Comparison of ENCODE assay signal across 20 cellular contexts in genomic region chr7:114255404-114255841, GRCh38.
"Had no signal": no experiment of that assay in that cellular context is flagged by ENCODE, and none has a peak within 500 bp of the region (broad histone marks: within the 10 kb centered on the region; RNA-seq: fewer than 3 reads in every experiment).

No MANE protein-coding gene starts in this region.

- H3K4me3 ChIP-seq: coronary artery, gastroesophageal sphincter, heart left ventricle, thyroid gland had no signal

- H3K4me3 Mint-ChIP-seq: activated CD4-positive, alpha-beta T cell treated with anti-CD3 and anti-CD28 coated beads, Interleukin-2, amount 10 ng/mL, durations not matched to agents 7 days and 5 days; activated CD8-positive, alpha-beta T cell treated with anti-CD3 and anti-CD28 coated beads, Interleukin-2, amount 10 ng/mL, durations not matched to agents 7 days and 5 days; activated T-cell treated with anti-CD3 and anti-CD28 coated beads, Interleukin-2, amount 50 U/mL, for 24 hours; mesothelial cell of epicardium; nephron progenitor cell had no signal

- ATAC-seq: activated CD4-positive, CD25-positive, alpha-beta regulatory T cell treated with anti-CD3 and anti-CD28 coated beads, Interleukin-2, amount 50 U/mL, for 24 hours; activated CD8-positive, alpha-beta T cell treated with anti-CD3 and anti-CD28 coated beads, Interleukin-2, amount 10 ng/mL, durations not matched to agents 7 days and 5 days; esophagus mucosa; gastroesophageal sphincter; heart left ventricle had no signal

- H3K9me3 Mint-ChIP-seq: activated T-helper 2 cell treated with anti-CD3 and anti-CD28 coated beads, Interferon-gamma antibody, Interleukin-2, Interleukin-4, amounts not matched to agents 10 μg/mL and 5 μg/mL and 100 μg/mL, durations not matched to agents 14 hours and 24 hours and 36 hours had no signal

- H3K36me3 ChIP-seq: brain microvascular endothelial cell, gastroesophageal sphincter, heart left ventricle, thyroid gland had no signal

- H3K27me3 Mint-ChIP-seq: activated CD4-positive, alpha-beta T cell treated with anti-CD3 and anti-CD28 coated beads, Interleukin-2, amount 10 ng/mL, durations not matched to agents 7 days and 5 days; activated T-cell treated with anti-CD3 and anti-CD28 coated beads, Interleukin-2, amount 50 U/mL, for 24 hours had no signal

- DNase-seq: activated CD4-positive, alpha-beta T cell treated with anti-CD3 and anti-CD28 coated beads, Interleukin-2, amount 10 ng/mL, durations not matched to agents 7 days and 5 days; activated CD8-positive, alpha-beta T cell treated with anti-CD3 and anti-CD28 coated beads, Interleukin-2, amount 10 ng/mL, durations not matched to agents 7 days and 5 days; activated naive CD4-positive, alpha-beta T cell treated with Interleukin-2 at 50 U/mL for 16 hours; activated T-cell treated with anti-CD3 and anti-CD28 coated beads, Interleukin-2, amount 50 U/mL, for 24 hours; anterior cingulate cortex; brain microvascular endothelial cell; central memory CD4-positive, alpha-beta T cell; heart left ventricle; kidney glomerular epithelial cell; nephron progenitor cell; occipital lobe; stimulated activated CD8-positive, alpha-beta memory T cell treated with anti-CD3 and anti-CD28 coated beads, Interleukin-4, amount 100 ng/mL, for 48 hours; stimulated activated naive CD4-positive, alpha-beta T cell treated with Interleukin-2 at 50 U/mL for 16 hours; thyroid gland had no signal

- H3K27ac Mint-ChIP-seq: activated CD4-positive, alpha-beta T cell treated with anti-CD3 and anti-CD28 coated beads, Interleukin-2, amount 10 ng/mL, durations not matched to agents 7 days and 5 days; activated CD8-positive, alpha-beta T cell treated with anti-CD3 and anti-CD28 coated beads, Interleukin-2, amount 10 ng/mL, durations not matched to agents 7 days and 5 days; activated T-cell treated with anti-CD3 and anti-CD28 coated beads, Interleukin-2, amount 50 U/mL, for 24 hours; activated T-helper 2 cell treated with anti-CD3 and anti-CD28 coated beads, Interferon-gamma antibody, Interleukin-2, Interleukin-4, amounts not matched to agents 10 μg/mL and 5 μg/mL and 100 μg/mL, durations not matched to agents 14 hours and 24 hours and 36 hours; mesothelial cell of epicardium; nephron progenitor cell had no signal

- H3K27ac ChIP-seq: brain microvascular endothelial cell, coronary artery, gastroesophageal sphincter, heart left ventricle, thyroid gland had no signal

- H3K27me3 ChIP-seq: brain microvascular endothelial cell, gastroesophageal sphincter, heart left ventricle, thyroid gland had no signal

- H3K4me1 ChIP-seq: gastroesophageal sphincter, heart left ventricle, thyroid gland had no signal

- H3K9me3 ChIP-seq: gastroesophageal sphincter, thyroid gland had no signal

- H3K4me1 Mint-ChIP-seq: activated CD4-positive, alpha-beta T cell treated with anti-CD3 and anti-CD28 coated beads, Interleukin-2, amount 10 ng/mL, durations not matched to agents 7 days and 5 days; mesothelial cell of epicardium; nephron progenitor cell had no signal
